13 cellular contexts compared by ENCODE assay signal in genomic region chr14:61107148-61107641, GRCh38.
A peak's percentile ranks its signal among the peaks of the same experiment; 100 is the strongest.
DNase-seq lines count a peak whose midpoint lies in the region; TF ChIP-seq lines count a peak whose summit lies in the region.
"Had no signal": no experiment of that assay in that cellular context is flagged by ENCODE, and none has a peak within 500 bp of the region (broad histone marks: within the 10 kb centered on the region; RNA-seq: fewer than 3 reads in every experiment).

No MANE protein-coding gene starts in this region.

- H3K9me3 ChIP-seq in MG63: peaks cover 3% of the 10 kb centered on the region; the same call in 1 of the 2 replicates
- no peaks in the 10 kb centered on the region for H3K9me3 ChIP-seq in suprapubic skin
- no peaks in the 10 kb centered on the region; the same call in 1 of the 2 replicates for H3K9me3 ChIP-seq in PC-9 (ENCODE audit: insufficient read depth, low read depth)
- H3K9me3 ChIP-seq: esophagus squamous epithelium, SJSA1 had no signal

- intact Hi-C loops in PC-9 (cut with micrococcal nuclease; ENCODE audit: unreplicated experiment): loop anchor here (10.0 kb wide), 1 partner anchor 482 kb away; no protein-coding TSS in a partner anchor

- H3K27me3 ChIP-seq in MG63: no peaks in the 10 kb centered on the region
- peaks cover 4% of the 10 kb centered on the region for H3K27me3 ChIP-seq in suprapubic skin
- H3K27me3 ChIP-seq in PC-9 (ENCODE audit: insufficient read depth, low read depth): no peaks in the 10 kb centered on the region
- H3K27me3 ChIP-seq: SJSA1 had no signal

- peaks cover 17% of the 10 kb centered on the region; the same call in 1 of the 2 replicates for H3F3A ChIP-seq in PC-9 (ENCODE audit: insufficient read depth, low read depth)

- peaks cover 34% of the 10 kb centered on the region for H3K4me1 ChIP-seq in suprapubic skin
- peaks cover 25% of the 10 kb centered on the region for H3K4me1 ChIP-seq in PC-9 (replicated peaks; ENCODE audit: insufficient read depth)

- H4K20me1 ChIP-seq in PC-9 (ENCODE audit: insufficient read depth): no peaks in the 10 kb centered on the region

- BruUV-seq in PC-9 (replicated peaks; lab: Mats Ljungman, UMichigan): no TSS peak

- no peak for TF ChIP-seq POLR2A in suprapubic skin (IDR thresholded peaks at IDR 0.05)

- H2AFZ ChIP-seq in PC-9: no peak overlapping the region

- no peak overlapping the region for H3K4me2 ChIP-seq in PC-9

- H3K9me2 ChIP-seq in PC-9 (ENCODE audit: insufficient read depth): no peaks in the 10 kb centered on the region

- DNase-seq in MG63 (peak; percentile 82), cardiac fibroblast (ENCODE audit: low read depth in 2 of 2) (peak; percentile 51 to 80), iris pigment epithelial cell (ENCODE audit: low read depth) (peak; percentile 42), suprapubic skin (ENCODE audit: low spot score in 2 of 2) (peak; percentile 72 to 78), KG1 (lab: John Stamatoyannopoulos, UW) (no peak), PC-9 (no peak)
- no peak for DNase-seq in stimulated activated CD4-positive, alpha-beta T cell treated with anti-CD3 and anti-CD28 coated beads, Interleukin-12 subunit alpha, Interleukin-12 subunit beta, amount 100 ng/mL, for 4 hours
- DNase-seq: activated CD4-positive, alpha-beta T cell treated with anti-CD3 and anti-CD28 coated beads, Interleukin-2, amount 50 U/mL, for 48 hours; amniotic stem cell; esophagus squamous epithelium; NK-92 treated with Interleukin-12 subunit alpha and Interleukin-12 subunit beta, amount 100 ng/mL, for 24 hours had no signal

- TF ChIP-seq EP300 in suprapubic skin (IDR thresholded peaks at IDR 0.05): no peak

- H3K36me3 ChIP-seq in MG63 (peaks cover 3% of the 10 kb centered on the region; the same call in 1 of the 2 replicates), suprapubic skin (no peaks in the 10 kb centered on the region), PC-9 (ENCODE audit: low read depth) (no peaks in the 10 kb centered on the region)
- H3K36me3 ChIP-seq: esophagus squamous epithelium, SJSA1 had no signal

- CTCF ChIA-PET in PC-9 (lab: Charles Lee): no interaction called here

- TF ChIP-seq CTCF in cardiac fibroblast (IDR thresholded peaks at IDR 0.05; ENCODE audit: low read depth, low read length): no peak
- TF ChIP-seq CTCF in suprapubic skin (IDR thresholded peaks at IDR 0.05): no peak
- TF ChIP-seq CTCF in PC-9 (conservative IDR thresholded peaks at IDR 0.05): no peak

- WGBS in suprapubic skin: 48% methylated on average over 4 of the region's 13 CpGs

- no peak overlapping the region for H3K27ac ChIP-seq in suprapubic skin
- no peak overlapping the region for H3K27ac ChIP-seq in PC-9
- H3K27ac ChIP-seq: C4-2B, esophagus squamous epithelium, SJSA1 had no signal

- POLR2A ChIA-PET in PC-9 (lab: Charles Lee; ENCODE audit: unreplicated experiment): no interaction called here

- H3K4me3 ChIP-seq in MG63 (no peak overlapping the region), cardiac fibroblast (replicated peaks in 1 of 2; ENCODE audit: low read depth in 2 of 2, low read length in 2 of 2) (no peak overlapping the region), suprapubic skin (no peak overlapping the region), PC-9 (no peak overlapping the region)
- H3K4me3 ChIP-seq: esophagus squamous epithelium, SJSA1 had no signal

- H3K79me2 ChIP-seq in PC-9 (ENCODE audit: low read depth): no peaks in the 10 kb centered on the region

Comparison
In these comparisons a context has a peak if more than half of its experiments do, and no peak if none do; other contexts are left out.
1. DNase-seq: peak in MG63 (single experiment), cardiac fibroblast (2 of 2), iris pigment epithelial cell (single experiment) and suprapubic skin (2 of 2); none in KG1 (single experiment), PC-9 (0 of 2) and stimulated activated CD4-positive, alpha-beta T cell treated with anti-CD3 and anti-CD28 coated beads, Interleukin-12 subunit alpha, Interleukin-12 subunit beta, amount 100 ng/mL, for 4 hours (single experiment).